Comparison of ENCODE assay signal across 14 cellular contexts in the genomic region with DNA sequence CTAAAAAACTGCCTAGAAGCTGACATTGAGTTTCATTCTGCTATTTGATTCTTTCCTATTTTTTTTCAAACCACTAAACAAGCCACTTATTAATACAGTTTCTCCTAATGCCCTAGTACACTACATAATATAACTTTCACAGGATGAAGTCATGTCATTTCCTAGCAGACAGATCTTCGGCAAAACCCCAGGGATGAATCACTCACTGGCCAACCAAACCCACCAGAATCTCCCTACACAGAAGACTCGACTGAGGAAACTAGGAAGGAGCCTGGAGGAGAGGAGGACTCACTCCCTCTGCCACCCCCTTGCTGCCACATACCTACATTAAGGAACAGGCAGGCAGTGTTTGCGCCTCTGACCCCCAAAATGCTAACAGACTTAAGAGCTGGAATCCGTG. TPM values are rescaled to one million over a fixed set of nuclear protein-coding genes. Genes with fewer than 3 reads are reported as not detected.
A peak's percentile ranks its signal among the peaks of the same experiment; 100 is the strongest.
DNase-seq lines count a peak whose midpoint lies in the region; ATAC-seq and TF ChIP-seq lines count a peak whose summit lies in the region.
"Had no signal": no experiment of that assay in that cellular context is flagged by ENCODE, and none has a peak within 500 bp of the region (broad histone marks: within the 10 kb centered on the region; RNA-seq: fewer than 3 reads in every experiment).

No MANE protein-coding gene starts in this region.

- no peak overlapping the region for H3K4me2 ChIP-seq in PC-9

- H3K9me3 ChIP-seq in PC-9 (ENCODE audit: insufficient read depth, low read depth), result no peaks in the 10 kb centered on the region

- H3K27ac Mint-ChIP-seq in activated T-cell treated with anti-CD3 and anti-CD28 coated beads, Interleukin-2, amount 50 U/mL, for 72 hours, result peak overlapping the region; percentile 84
- peak overlapping the region; percentile 43 for H3K27ac Mint-ChIP-seq in stimulated activated effector memory CD8-positive, alpha-beta T cell treated with anti-CD3 and anti-CD28 coated beads, Interleukin-12 subunit alpha, Interleukin-12 subunit beta, amount 100 ng/mL, for 72 hours
- H3K27ac Mint-ChIP-seq: progenitor cell of endocrine pancreas, WTC11 had no signal

- H3K4me3 ChIP-seq in epithelial cell of esophagus (ENCODE audit: low read length) (no peak overlapping the region), PC-9 (no peak overlapping the region)

- H3K4me3 Mint-ChIP-seq in activated T-cell treated with anti-CD3 and anti-CD28 coated beads, Interleukin-2, amount 50 U/mL, for 72 hours, result peak overlapping the region in 1 of 2 donors; percentile 2
- no peak overlapping the region for H3K4me3 Mint-ChIP-seq in stimulated activated effector memory CD8-positive, alpha-beta T cell treated with anti-CD3 and anti-CD28 coated beads, Interleukin-12 subunit alpha, Interleukin-12 subunit beta, amount 100 ng/mL, for 72 hours
- H3K4me3 Mint-ChIP-seq: WTC11 had no signal

- H3K36me3 ChIP-seq in PC-9 (ENCODE audit: low read depth), result no peaks in the 10 kb centered on the region

- H3K27me3 Mint-ChIP-seq in activated T-cell treated with anti-CD3 and anti-CD28 coated beads, Interleukin-2, amount 50 U/mL, for 72 hours (ENCODE audit: low read depth), result no peaks in the 10 kb centered on the region
- H3K27me3 Mint-ChIP-seq: progenitor cell of endocrine pancreas had no signal

- no TSS peak for BruUV-seq in PC-9 (replicated peaks; lab: Mats Ljungman, UMichigan)

- no peak overlapping the region for H2AFZ ChIP-seq in PC-9

- CTCF ChIA-PET in PC-9 (lab: Charles Lee), result no interaction called here

- H3K79me2 ChIP-seq in PC-9 (ENCODE audit: low read depth), result no peaks in the 10 kb centered on the region

- ATAC-seq in activated T-cell treated with anti-CD3 and anti-CD28 coated beads, Interleukin-2, amount 50 U/mL, for 72 hours (replicated peaks in 1 of 2), result peak in 1 of 2 donors; percentile 66
- peak; percentile 74 for ATAC-seq in stimulated activated effector memory CD8-positive, alpha-beta T cell treated with anti-CD3 and anti-CD28 coated beads, Interleukin-12 subunit alpha, Interleukin-12 subunit beta, amount 100 ng/mL, for 72 hours
- no peak for ATAC-seq in GM21367 (IDR thresholded peaks at IDR 0.05; ENCODE audit: unreplicated experiment)
- ATAC-seq: WTC11 had no signal

- H3K4me1 Mint-ChIP-seq in activated T-cell treated with anti-CD3 and anti-CD28 coated beads, Interleukin-2, amount 50 U/mL, for 72 hours (ENCODE audit: low read depth), result peaks cover 39% of the 10 kb centered on the region
- peaks cover 52% of the 10 kb centered on the region for H3K4me1 Mint-ChIP-seq in stimulated activated effector memory CD8-positive, alpha-beta T cell treated with anti-CD3 and anti-CD28 coated beads, Interleukin-12 subunit alpha, Interleukin-12 subunit beta, amount 100 ng/mL, for 72 hours

- intact Hi-C loops in PC-9 (cut with micrococcal nuclease; ENCODE audit: unreplicated experiment), result loop anchor here (10.0 kb wide), 1 partner anchor 115 kb away; the partner anchor contains the start of gene ADD3

- no peak for DNase-seq in activated T-cell treated with anti-CD3 and anti-CD28 coated beads, Interleukin-2, amount 50 U/mL, for 72 hours
- DNase-seq in activated T-cell treated with anti-CD3 and anti-CD28 coated beads for 4 hours (no peak), RPMI7951 (ENCODE audit: low read depth) (peak; percentile 76), epithelial cell of esophagus (ENCODE audit: low read depth) (peak; percentile 82), PC-9 (no peak), iPS-NIHi7 (ENCODE audit: extremely low spot score) (no peak)
- no peak for DNase-seq in stimulated activated effector memory CD8-positive, alpha-beta T cell treated with anti-CD3 and anti-CD28 coated beads, Interleukin-12 subunit alpha, Interleukin-12 subunit beta, amount 100 ng/mL, for 72 hours (ENCODE audit: low spot score in 2 of 2)
- DNase-seq: C1 segment of cervical spinal cord; central memory CD4-positive, alpha-beta T cell; NCI-H526 treated with DMSO at 0.1 percent for 48 hours; stimulated activated CD8-positive, alpha-beta memory T cell treated with anti-CD3 and anti-CD28 coated beads, Interleukin-4, amount 100 ng/mL, for 48 hours had no signal

- POLR2A ChIA-PET in PC-9 (lab: Charles Lee; ENCODE audit: unreplicated experiment), result no interaction called here

- no peaks in the 10 kb centered on the region for H3K27me3 ChIP-seq in PC-9 (ENCODE audit: insufficient read depth, low read depth)

- H3F3A ChIP-seq in PC-9 (ENCODE audit: insufficient read depth, low read depth), result no peaks in the 10 kb centered on the region

- no peaks in the 10 kb centered on the region for H3K4me1 ChIP-seq in PC-9 (replicated peaks; ENCODE audit: insufficient read depth)

- no peak for TF ChIP-seq CTCF in epithelial cell of esophagus (IDR thresholded peaks at IDR 0.05; ENCODE audit: insufficient read depth, low read depth, low read length, missing control alignments)
- TF ChIP-seq CTCF in PC-9 (conservative IDR thresholded peaks at IDR 0.05), result no peak

- no peak overlapping the region for H3K27ac ChIP-seq in PC-9

- no peaks in the 10 kb centered on the region for H3K9me2 ChIP-seq in PC-9 (ENCODE audit: insufficient read depth)

- H3K36me3 Mint-ChIP-seq in activated T-cell treated with anti-CD3 and anti-CD28 coated beads, Interleukin-2, amount 50 U/mL, for 72 hours (ENCODE audit: insufficient read depth in 2 of 2), result peaks cover 0 to 12% of the 10 kb centered on the region in 2 donors
- peaks cover 78% of the 10 kb centered on the region for H3K36me3 Mint-ChIP-seq in stimulated activated effector memory CD8-positive, alpha-beta T cell treated with anti-CD3 and anti-CD28 coated beads, Interleukin-12 subunit alpha, Interleukin-12 subunit beta, amount 100 ng/mL, for 72 hours

- H4K20me1 ChIP-seq in PC-9 (ENCODE audit: insufficient read depth), result no peaks in the 10 kb centered on the region

- H3K9me3 Mint-ChIP-seq in activated T-cell treated with anti-CD3 and anti-CD28 coated beads, Interleukin-2, amount 50 U/mL, for 72 hours, result no peaks in the 10 kb centered on the region
- no peaks in the 10 kb centered on the region for H3K9me3 Mint-ChIP-seq in stimulated activated effector memory CD8-positive, alpha-beta T cell treated with anti-CD3 and anti-CD28 coated beads, Interleukin-12 subunit alpha, Interleukin-12 subunit beta, amount 100 ng/mL, for 72 hours
- H3K9me3 Mint-ChIP-seq: WTC11 had no signal

RNA-seq across cellular contexts. Expression of gene XPNPEP1, which starts 33.4 kb away (rescaled TPM):
- total RNA-seq in activated T-cell treated with anti-CD3 and anti-CD28 coated beads, Interleukin-2, amount 50 U/mL, for 72 hours, result 10 to 100 TPM; 53.0 to 75.2 TPM
- 70.7 and 89.2 TPM in 2 replicates for total RNA-seq in RPMI7951 (2014; rRNA removed; shearing (Covaris generic))
- 24.6 and 29.8 TPM in 2 replicates for total RNA-seq in PC-9 (2021)

Comparison
In these comparisons a context has a peak if more than half of its experiments do, and no peak if none do; other contexts are left out.
1. DNase-seq: peak in RPMI7951 (single experiment) and epithelial cell of esophagus (single experiment); none in activated T-cell treated with anti-CD3 and anti-CD28 coated beads, Interleukin-2, amount 50 U/mL, for 72 hours (0 of 2), activated T-cell treated with anti-CD3 and anti-CD28 coated beads for 4 hours (single experiment), stimulated activated effector memory CD8-positive, alpha-beta T cell treated with anti-CD3 and anti-CD28 coated beads, Interleukin-12 subunit alpha, Interleukin-12 subunit beta, amount 100 ng/mL, for 72 hours (0 of 2), PC-9 (0 of 2) and iPS-NIHi7 (single experiment).